Comparison of ENCODE assay signal across 37 cellular contexts in the genomic region with DNA sequence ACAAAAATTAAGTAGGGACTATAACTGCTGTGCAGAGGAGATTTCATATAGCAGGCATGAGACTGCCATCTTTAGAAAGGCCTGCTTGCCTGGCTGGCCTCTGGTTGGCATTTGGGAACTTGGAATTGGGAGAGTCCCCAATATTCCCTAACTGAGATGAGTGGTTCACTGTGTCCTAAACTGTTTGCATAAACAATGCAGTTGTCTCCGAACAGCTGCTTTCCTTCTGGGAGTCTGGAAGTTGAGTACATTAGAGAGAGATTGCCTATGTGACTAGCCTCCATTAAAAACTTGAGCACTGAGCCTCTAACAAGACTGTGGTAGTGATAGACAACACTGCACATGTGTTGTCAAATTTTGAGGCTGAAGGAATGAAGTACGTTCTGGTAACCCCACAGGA. TPM values are rescaled to one million over a fixed set of nuclear protein-coding genes. Genes with fewer than 3 reads are reported as not detected.
"Had no signal": no experiment of that assay in that cellular context is flagged by ENCODE, and none has a peak within 500 bp of the region (broad histone marks: within the 10 kb centered on the region; RNA-seq: fewer than 3 reads in every experiment).

No MANE protein-coding gene starts in this region.

- H3K27me3 ChIP-seq: adrenal gland, body of pancreas, brain microvascular endothelial cell, breast epithelium had no signal

- H3K9me3 ChIP-seq: adrenal gland, body of pancreas, breast epithelium had no signal

- H3K27ac Mint-ChIP-seq: activated B cell treated with CpG ODN at 0.5 μM for 24 hours; activated CD4-positive, alpha-beta memory T cell treated with anti-CD3 and anti-CD28 coated beads for 36 hours; activated CD4-positive, alpha-beta T cell treated with anti-CD3 and anti-CD28 coated beads, Interleukin-2, amount 10 ng/mL, durations not matched to agents 24 days and 14 days; activated CD8-positive, alpha-beta T cell treated with anti-CD3 and anti-CD28 coated beads for 36 hours; activated naive CD4-positive, alpha-beta T cell treated with anti-CD3 and anti-CD28 coated beads for 36 hours; activated naive CD4-positive, alpha-beta T cell treated with anti-CD3 and anti-CD28 coated beads, Interleukin-2, amount 50 U/mL, for 72 hours; activated naive CD8-positive, alpha-beta T cell treated with anti-CD3 and anti-CD28 coated beads for 36 hours; activated T-cell treated with anti-CD3 and anti-CD28 coated beads, Interleukin-2, amount 50 U/mL, for 72 hours; activated T-helper 1 cell treated with anti-CD3 and anti-CD28 coated beads, Interleukin-12 subunit alpha, Interleukin-12 subunit beta, Interleukin-2, Interleukin-4 antibody, amounts not matched to agents 30 ng/mL and 10 ng/mL and 1 ng/mL, durations not matched to agents 14 hours and 24 hours and 36 hours; activated T-helper 17 cell treated with anti-CD3 and anti-CD28 coated beads, Interleukin-2, amount 50 U/mL, for 72 hours; T-helper 1 cell treated with Interleukin-12 subunit alpha and Interleukin-12 subunit beta and Interleukin-4 antibody, amounts not matched to agents 30 μg/mL and 1 μg/mL, for 36 hours; T-helper 2 cell treated with Interferon-gamma antibody and Interleukin-4, amounts not matched to agents 5 μg/mL and 100 μg/mL, for 36 hours had no signal

- H3K4me1 Mint-ChIP-seq: activated B cell treated with CpG ODN at 0.5 μM for 24 hours; activated CD4-positive, alpha-beta T cell treated with anti-CD3 and anti-CD28 coated beads, Interleukin-2, amount 10 ng/mL, durations not matched to agents 24 days and 14 days; activated naive CD8-positive, alpha-beta T cell treated with anti-CD3 and anti-CD28 coated beads for 36 hours; activated T-helper 17 cell treated with anti-CD3 and anti-CD28 coated beads, Interleukin-2, amount 50 U/mL, for 72 hours had no signal

- H3K4me3 Mint-ChIP-seq: activated B cell treated with CpG ODN at 0.5 μM for 24 hours; activated CD4-positive, alpha-beta memory T cell treated with anti-CD3 and anti-CD28 coated beads for 36 hours; activated CD4-positive, alpha-beta T cell treated with anti-CD3 and anti-CD28 coated beads, Interleukin-2, amount 10 ng/mL, durations not matched to agents 24 days and 14 days; activated CD8-positive, alpha-beta T cell treated with anti-CD3 and anti-CD28 coated beads for 36 hours; activated naive CD4-positive, alpha-beta T cell treated with anti-CD3 and anti-CD28 coated beads for 36 hours; activated naive CD8-positive, alpha-beta T cell treated with anti-CD3 and anti-CD28 coated beads for 36 hours; activated T-cell treated with anti-CD3 and anti-CD28 coated beads, Interleukin-2, amount 50 U/mL, for 4 hours; activated T-cell treated with anti-CD3 and anti-CD28 coated beads, Interleukin-2, amount 50 U/mL, for 72 hours; activated T-helper 1 cell treated with anti-CD3 and anti-CD28 coated beads, Interleukin-12 subunit alpha, Interleukin-12 subunit beta, Interleukin-2, Interleukin-4 antibody, amounts not matched to agents 30 ng/mL and 10 ng/mL and 1 ng/mL, durations not matched to agents 14 hours and 24 hours and 36 hours; activated T-helper 17 cell treated with anti-CD3 and anti-CD28 coated beads, Interleukin-2, amount 50 U/mL, for 72 hours; T-helper 1 cell treated with Interleukin-12 subunit alpha and Interleukin-12 subunit beta and Interleukin-4 antibody, amounts not matched to agents 30 μg/mL and 1 μg/mL, for 36 hours; T-helper 2 cell treated with Interferon-gamma antibody and Interleukin-4, amounts not matched to agents 5 μg/mL and 100 μg/mL, for 36 hours had no signal

- DNase-seq: activated B cell treated with CpG ODN at 0.5 μM for 24 hours; activated CD4-positive, alpha-beta memory T cell treated with anti-CD3 and anti-CD28 coated beads for 36 hours; activated CD4-positive, alpha-beta T cell treated with anti-CD3 and anti-CD28 coated beads for 4 hours; activated CD4-positive, alpha-beta T cell treated with anti-CD3 and anti-CD28 coated beads, Interleukin-2, amount 10 ng/mL, durations not matched to agents 24 days and 14 days; activated CD4-positive, alpha-beta T cell treated with anti-CD3 and anti-CD28 coated beads, Interleukin-2, amount 50 U/mL, for 1 hour; activated CD4-positive, alpha-beta T cell treated with anti-CD3 and anti-CD28 coated beads, Interleukin-2, amount 50 U/mL, for 4 hours; activated CD4-positive, CD25-positive, alpha-beta regulatory T cell treated with anti-CD3 and anti-CD28 coated beads, Interleukin-2, amount 50 U/mL, for 72 hours; activated CD8-positive, alpha-beta memory T cell treated with anti-CD3 and anti-CD28 coated beads, Interleukin-2, amount 50 U/mL, for 4 hours; activated CD8-positive, alpha-beta T cell treated with anti-CD3 and anti-CD28 coated beads for 36 hours; activated effector memory CD4-positive, alpha-beta T cell treated with anti-CD3 and anti-CD28 coated beads, Interleukin-2, amount 50 U/mL, for 16 hours; activated gamma-delta T cell treated with Interleukin-2 at 50 U/mL for 16 hours; activated naive CD4-positive, alpha-beta T cell; activated naive CD4-positive, alpha-beta T cell treated with anti-CD3 and anti-CD28 coated beads for 36 hours; activated naive CD4-positive, alpha-beta T cell treated with anti-CD3 and anti-CD28 coated beads, Interleukin-2, amount 50 U/mL, for 16 hours; activated naive CD8-positive, alpha-beta T cell treated with anti-CD3 and anti-CD28 coated beads for 36 hours; activated T-cell treated with anti-CD3 and anti-CD28 coated beads for 4 hours; activated T-cell treated with anti-CD3 and anti-CD28 coated beads, Interleukin-2, amount 50 U/mL, for 1 hour; activated T-cell treated with anti-CD3 and anti-CD28 coated beads, Interleukin-2, amount 50 U/mL, for 4 hours; activated T-cell treated with anti-CD3 and anti-CD28 coated beads, Interleukin-2, amount 50 U/mL, for 72 hours; adrenal gland; amniotic stem cell; aorta; body of pancreas; brain microvascular endothelial cell; central memory CD4-positive, alpha-beta T cell; T-helper 2 cell; T-helper 9 cell had no signal

- H3K4me3 ChIP-seq: adrenal gland, body of pancreas, breast epithelium had no signal

- H3K36me3 Mint-ChIP-seq: activated CD4-positive, alpha-beta memory T cell treated with anti-CD3 and anti-CD28 coated beads for 36 hours; activated naive CD4-positive, alpha-beta T cell treated with anti-CD3 and anti-CD28 coated beads, Interleukin-2, amount 50 U/mL, for 72 hours; activated naive CD8-positive, alpha-beta T cell treated with anti-CD3 and anti-CD28 coated beads for 36 hours had no signal

- H3K27me3 Mint-ChIP-seq: activated B cell treated with CpG ODN at 0.5 μM for 24 hours had no signal

- ATAC-seq: activated CD8-positive, alpha-beta T cell treated with anti-CD3 and anti-CD28 coated beads for 36 hours; activated naive CD4-positive, alpha-beta T cell treated with anti-CD3 and anti-CD28 coated beads, Interleukin-2, amount 50 U/mL, for 72 hours; activated T-cell treated with anti-CD3 and anti-CD28 coated beads, Interleukin-2, amount 50 U/mL, for 4 hours; activated T-cell treated with anti-CD3 and anti-CD28 coated beads, Interleukin-2, amount 50 U/mL, for 72 hours; activated T-helper 17 cell treated with anti-CD3 and anti-CD28 coated beads, Interleukin-2, amount 50 U/mL, for 72 hours; body of pancreas had no signal

- H3K4me1 ChIP-seq: adrenal gland, body of pancreas, breast epithelium had no signal

- H3K27ac ChIP-seq: adrenal gland, body of pancreas, brain microvascular endothelial cell, breast epithelium, VCaP had no signal

- H3K9me3 Mint-ChIP-seq: activated B cell treated with CpG ODN at 0.5 μM for 24 hours; activated CD4-positive, alpha-beta memory T cell treated with anti-CD3 and anti-CD28 coated beads for 36 hours; activated CD4-positive, alpha-beta T cell treated with anti-CD3 and anti-CD28 coated beads, Interleukin-2, amount 10 ng/mL, durations not matched to agents 24 days and 14 days; activated CD8-positive, alpha-beta T cell treated with anti-CD3 and anti-CD28 coated beads for 36 hours; activated naive CD4-positive, alpha-beta T cell treated with anti-CD3 and anti-CD28 coated beads for 36 hours; activated naive CD8-positive, alpha-beta T cell treated with anti-CD3 and anti-CD28 coated beads for 36 hours; activated T-cell treated with anti-CD3 and anti-CD28 coated beads, Interleukin-2, amount 50 U/mL, for 4 hours; activated T-cell treated with anti-CD3 and anti-CD28 coated beads, Interleukin-2, amount 50 U/mL, for 72 hours; activated T-helper 1 cell treated with anti-CD3 and anti-CD28 coated beads, Interleukin-12 subunit alpha, Interleukin-12 subunit beta, Interleukin-2, Interleukin-4 antibody, amounts not matched to agents 30 ng/mL and 10 ng/mL and 1 ng/mL, durations not matched to agents 14 hours and 24 hours and 36 hours; activated T-helper 17 cell treated with anti-CD3 and anti-CD28 coated beads, Interleukin-2, amount 50 U/mL, for 72 hours; T-helper 1 cell treated with Interleukin-12 subunit alpha and Interleukin-12 subunit beta and Interleukin-4 antibody, amounts not matched to agents 30 μg/mL and 1 μg/mL, for 36 hours; T-helper 2 cell treated with Interferon-gamma antibody and Interleukin-4, amounts not matched to agents 5 μg/mL and 100 μg/mL, for 36 hours had no signal

- H3K36me3 ChIP-seq: adrenal gland, brain microvascular endothelial cell, breast epithelium had no signal

RNA-seq across cellular contexts. Expression of a gene that starts 47.4 kb away (rescaled TPM):
- total RNA-seq: activated B cell treated with CpG ODN at 0.5 μM for 24 hours; activated CD4-positive, alpha-beta memory T cell treated with anti-CD3 and anti-CD28 coated beads for 36 hours; activated CD4-positive, alpha-beta T cell treated with anti-CD3 and anti-CD28 coated beads, Interleukin-2, amount 10 ng/mL, durations not matched to agents 24 days and 14 days; activated CD8-positive, alpha-beta memory T cell treated with anti-CD3 and anti-CD28 coated beads for 36 hours; activated CD8-positive, alpha-beta T cell treated with anti-CD3 and anti-CD28 coated beads for 36 hours; activated naive CD4-positive, alpha-beta T cell treated with anti-CD3 and anti-CD28 coated beads for 36 hours; activated naive CD4-positive, alpha-beta T cell treated with anti-CD3 and anti-CD28 coated beads, Interleukin-2, amount 50 U/mL, for 72 hours; activated naive CD8-positive, alpha-beta T cell treated with anti-CD3 and anti-CD28 coated beads for 36 hours; activated T-cell treated with anti-CD3 and anti-CD28 coated beads, Interleukin-2, amount 50 U/mL, for 4 hours; activated T-cell treated with anti-CD3 and anti-CD28 coated beads, Interleukin-2, amount 50 U/mL, for 72 hours; activated T-helper 1 cell treated with anti-CD3 and anti-CD28 coated beads, Interleukin-12 subunit alpha, Interleukin-12 subunit beta, Interleukin-2, Interleukin-4 antibody, amounts not matched to agents 30 ng/mL and 10 ng/mL and 1 ng/mL, durations not matched to agents 14 hours and 24 hours and 36 hours; activated T-helper 17 cell treated with anti-CD3 and anti-CD28 coated beads, Interleukin-2, amount 50 U/mL, for 72 hours; adrenal gland; aorta; astrocyte; body of pancreas; breast epithelium; cardiac septum had no signal
- polyA plus RNA-seq: adrenal gland, aorta had no signal
